Comparison of ENCODE assay signal across 19 cellular contexts in genomic region chr1:15739745-15740144, GRCh38. TPM values are rescaled to one million over a fixed set of nuclear protein-coding genes. Genes with fewer than 3 reads are reported as not detected.
DNase-seq lines count a peak whose midpoint lies in the region; ATAC-seq and TF ChIP-seq lines count a peak whose summit lies in the region.
"Had no signal": no experiment of that assay in that cellular context is flagged by ENCODE, and none has a peak within 500 bp of the region (broad histone marks: within the 10 kb centered on the region; RNA-seq: fewer than 3 reads in every experiment).

No MANE protein-coding gene starts in this region.

- H3K27me3 Mint-ChIP-seq in GM23338 (ENCODE audit: insufficient read depth, low read depth, poor library complexity): peaks cover 7% of the 10 kb centered on the region
- H3K27me3 Mint-ChIP-seq in MCF 10A (ENCODE audit: insufficient read depth, unreplicated experiment): no peaks in the 10 kb centered on the region
- H3K27me3 Mint-ChIP-seq: CD4-positive, alpha-beta memory T cell had no signal

- H3K4me1 Mint-ChIP-seq in GM23338: peaks cover 13% of the 10 kb centered on the region
- H3K4me1 Mint-ChIP-seq in MCF 10A (ENCODE audit: insufficient read depth, unreplicated experiment): peaks cover 7% of the 10 kb centered on the region

- no TSS peak for BruUV-seq in MCF 10A (replicated peaks; lab: Mats Ljungman, UMichigan)

- no peaks in the 10 kb centered on the region for H3K4me1 ChIP-seq in BE2C
- 0 out of 2 replicates have a peak, but pooled peaks cover 9% of the 10 kb centered on the region for H3K4me1 ChIP-seq in GM23338 (ENCODE audit: insufficient read depth)
- H3K4me1 ChIP-seq in foreskin keratinocyte: no peaks in the 10 kb centered on the region
- peaks cover 8% of the 10 kb centered on the region for H3K4me1 ChIP-seq in smooth muscle cell (ENCODE audit: low read depth)

- no peak for DNase-seq in BE2C
- DNase-seq in GM23338 (ENCODE audit: low spot score): peak; percentile 50
- DNase-seq in WERI-Rb-1: peak; percentile 49
- no peak for DNase-seq in foreskin keratinocyte
- no peak for DNase-seq in MCF 10A (ENCODE audit: unreplicated experiment)
- DNase-seq in kidney glomerular epithelial cell (lab: John Stamatoyannopoulos, UW): no peak
- DNase-seq in smooth muscle cell (lab: John Stamatoyannopoulos, UW; ENCODE audit: unreplicated experiment): no peak
- no peak for DNase-seq in NCI-H187 treated with DMSO at 0.1 percent for 48 hours (lab: John Stamatoyannopoulos, UW)
- DNase-seq: activated CD4-positive, alpha-beta T cell treated with anti-CD3 and anti-CD28 coated beads, Interleukin-2, amount 50 U/mL, for 1 hour; anterior cingulate cortex; CD4-positive, alpha-beta memory T cell; foreskin fibroblast; NCI-H1105 treated with DMSO at 0.1 percent for 48 hours; NCI-H446 treated with DMSO at 0.1 percent for 48 hours; stimulated activated CD4-positive, alpha-beta T cell treated with anti-CD3 and anti-CD28 coated beads, Interleukin-4, amount 100 ng/mL, for 1 hour; trophoblast cell had no signal

- no peaks in the 10 kb centered on the region for H3K36me3 ChIP-seq in BE2C
- no peaks in the 10 kb centered on the region for H3K36me3 ChIP-seq in GM23338 (ENCODE audit: insufficient read depth)
- peaks cover 4% of the 10 kb centered on the region; the same call in 1 of the 2 replicates for H3K36me3 ChIP-seq in WERI-Rb-1
- H3K36me3 ChIP-seq in smooth muscle cell (ENCODE audit: low read depth): no peaks in the 10 kb centered on the region

- POLR2A ChIA-PET in MCF 10A (lab: Yijun Ruan, JAX): no interaction called here

- H3F3A ChIP-seq in GM23338 (replicated peaks; ENCODE audit: low read depth) (0 out of 2 replicates have a peak, but pooled peaks cover 5% of the 10 kb centered on the region), smooth muscle cell (ENCODE audit: low read depth) (no peaks in the 10 kb centered on the region)

- ATAC-seq in GM23338 (peak; percentile 8; the same call in 2 of the 3 replicates), foreskin keratinocyte (no peak)
- ATAC-seq: sciatic nerve had no signal

- H3K9me3 Mint-ChIP-seq in GM23338: no peaks in the 10 kb centered on the region
- no peaks in the 10 kb centered on the region for H3K9me3 Mint-ChIP-seq in MCF 10A (ENCODE audit: unreplicated experiment)
- H3K9me3 Mint-ChIP-seq: CD4-positive, alpha-beta memory T cell; T-helper 1 cell treated with Interleukin-12 subunit alpha and Interleukin-12 subunit beta and Interleukin-4 antibody, amounts not matched to agents 30 μg/mL and 1 μg/mL, for 36 hours had no signal

- H3K9me3 ChIP-seq in BE2C (no peaks in the 10 kb centered on the region), WERI-Rb-1 (ENCODE audit: severe bottlenecking) (no peaks in the 10 kb centered on the region), smooth muscle cell (replicated peaks; ENCODE audit: low read depth) (no peaks in the 10 kb centered on the region)

- H2AFZ ChIP-seq in GM23338 (no peak overlapping the region), smooth muscle cell (ENCODE audit: low read depth) (no peak overlapping the region)

- H4K20me1 ChIP-seq in GM23338 (replicated peaks; ENCODE audit: insufficient read depth) (no peaks in the 10 kb centered on the region), smooth muscle cell (ENCODE audit: low read depth) (no peaks in the 10 kb centered on the region)

- no peaks in the 10 kb centered on the region for H3K9me2 ChIP-seq in GM23338 (ENCODE audit: insufficient read depth)

- intact Hi-C loops in MCF 10A (cut with micrococcal nuclease): no loop called here

- H3K4me3 Mint-ChIP-seq in GM23338 (no peak overlapping the region; the same call in 2 of the 3 replicates), MCF 10A (ENCODE audit: unreplicated experiment) (no peak overlapping the region)
- H3K4me3 Mint-ChIP-seq: CD4-positive, alpha-beta memory T cell; T-helper 1 cell treated with Interleukin-12 subunit alpha and Interleukin-12 subunit beta and Interleukin-4 antibody, amounts not matched to agents 30 μg/mL and 1 μg/mL, for 36 hours had no signal

- H3K9ac ChIP-seq in smooth muscle cell (ENCODE audit: low read depth): no peak overlapping the region

- H3K79me2 ChIP-seq in GM23338 (replicated peaks; ENCODE audit: insufficient read depth) (no peaks in the 10 kb centered on the region), smooth muscle cell (ENCODE audit: low read depth) (no peaks in the 10 kb centered on the region)

- H3K4me3 ChIP-seq in BE2C (ENCODE audit: low read depth, low read length) (no peak overlapping the region), GM23338 (no peak overlapping the region), WERI-Rb-1 (ENCODE audit: low read depth, low read length) (no peak overlapping the region), smooth muscle cell (no peak overlapping the region)

- no peak overlapping the region for H3K27ac Mint-ChIP-seq in GM23338
- H3K27ac Mint-ChIP-seq in MCF 10A (ENCODE audit: low read depth, unreplicated experiment): no peak overlapping the region
- H3K27ac Mint-ChIP-seq: T-helper 1 cell treated with Interleukin-12 subunit alpha and Interleukin-12 subunit beta and Interleukin-4 antibody, amounts not matched to agents 30 μg/mL and 1 μg/mL, for 36 hours had no signal

- no peak overlapping the region for H3K4me2 ChIP-seq in GM23338
- H3K4me2 ChIP-seq in smooth muscle cell: no peak overlapping the region

- TF ChIP-seq CTCF in BE2C (IDR thresholded peaks at IDR 0.05; ENCODE audit: low read depth, low read length): peak; percentile 18; the same call in 1 of the 2 replicates
- TF ChIP-seq CTCF in GM23338 (conservative IDR thresholded peaks at IDR 0.05; ENCODE audit: low read depth in 2 of 2): peak; percentile 53 to 65
- peak; percentile 67 for TF ChIP-seq CTCF in WERI-Rb-1 (IDR thresholded peaks at IDR 0.05; ENCODE audit: low read depth, low read length)
- TF ChIP-seq CTCF in foreskin keratinocyte (conservative IDR thresholded peaks at IDR 0.05): peak; percentile 24
- TF ChIP-seq CTCF in MCF 10A (IDR thresholded peaks at IDR 0.05; ENCODE audit: unreplicated experiment): no peak
- no peak for TF ChIP-seq CTCF in smooth muscle cell (IDR thresholded peaks at IDR 0.05; ENCODE audit: borderline replicate concordance, insufficient read depth, poor library complexity, severe bottlenecking)

- CTCF ChIA-PET in MCF 10A (lab: Yijun Ruan, JAX): interaction anchor here (0.6 to 1.8 kb wide), 5 partner anchors 16 to 213 kb away, joined by 3 to 6 read pairs (median 4); no protein-coding TSS in a partner anchor

- WGBS in smooth muscle cell (ENCODE audit: low lambda C conversion rate): 95% methylated on average over 7 of the region's 7 CpGs

- H3K36me3 Mint-ChIP-seq in GM23338 (ENCODE audit: low read depth) (no peaks in the 10 kb centered on the region), MCF 10A (ENCODE audit: insufficient read depth, unreplicated experiment) (peaks cover 2% of the 10 kb centered on the region)
- H3K36me3 Mint-ChIP-seq: CD4-positive, alpha-beta memory T cell had no signal

- H3K27ac ChIP-seq in GM23338 (ENCODE audit: low read depth) (no peak overlapping the region), WERI-Rb-1 (peak overlapping the region; percentile 22; the same call in 1 of the 2 replicates), foreskin keratinocyte (no peak overlapping the region), smooth muscle cell (ENCODE audit: low read depth) (no peak overlapping the region)

- no peaks in the 10 kb centered on the region for H3K27me3 ChIP-seq in BE2C
- H3K27me3 ChIP-seq in GM23338 (ENCODE audit: insufficient read depth): no peaks in the 10 kb centered on the region
- no peaks in the 10 kb centered on the region for H3K27me3 ChIP-seq in WERI-Rb-1 (ENCODE audit: insufficient read depth, low read depth, severe bottlenecking)
- H3K27me3 ChIP-seq in foreskin keratinocyte: no peaks in the 10 kb centered on the region
- H3K27me3 ChIP-seq in smooth muscle cell (ENCODE audit: low read depth): no peaks in the 10 kb centered on the region

TF ChIP-seq in GM23338, 12 proteins besides CTCF, POLR2A, EP300 and RAD21:
- TF ChIP-seq POLR2AphosphoS5 (IDR thresholded peaks at IDR 0.05; ENCODE audit: low read depth) (no peak), EZH2 (IDR thresholded peaks at IDR 0.05; ENCODE audit: low read depth, unreplicated experiment) (no peak)

RNA-seq across cellular contexts. Expression of gene TMEM82, which starts 2.6 kb away (rescaled TPM):
- polyA plus RNA-seq in BE2C (2012; ENCODE audit: insufficient read depth, insufficient read length, low read depth): not detected
- not detected in 2 replicates for total RNA-seq in GM23338 (2014; rRNA removed; shearing (Covaris generic))
- polyA plus RNA-seq in GM23338 (2016; fragmentation: Nextera tagmentation; extraction: Ambion mirVana): 0.42 TPM in 1 of 2 replicates, not detected in the other
- total RNA-seq in foreskin keratinocyte: not detected in 2 replicates
- polyA plus RNA-seq in foreskin keratinocyte: not detected in 2 replicates
- total RNA-seq in MCF 10A (2022): not detected in 2 replicates
- total RNA-seq in smooth muscle cell: not detected in 2 replicates
- not detected in 2 replicates for polyA plus RNA-seq in smooth muscle cell
- total RNA-seq: CD4-positive, alpha-beta memory T cell; sciatic nerve had no signal
- polyA plus RNA-seq: CD4-positive, alpha-beta memory T cell; neural cell had no signal

RNA-seq across cellular contexts. Expression of gene SLC25A34, which starts 3.7 kb away (rescaled TPM):
- 1.4 TPM for polyA plus RNA-seq in BE2C (2012; ENCODE audit: insufficient read depth, insufficient read length, low read depth)
- 0.27 and 3.5 TPM in 2 replicates for total RNA-seq in GM23338 (2014; rRNA removed; shearing (Covaris generic))
- 0.11 and 0.16 TPM in 2 replicates for polyA plus RNA-seq in GM23338 (2016; fragmentation: Nextera tagmentation; extraction: Ambion mirVana)
- total RNA-seq in foreskin keratinocyte: 0.35 and 0.44 TPM in 2 replicates
- 0.25 TPM in 2 replicates for polyA plus RNA-seq in foreskin keratinocyte
- total RNA-seq in MCF 10A (2022): 0.79 and 1.3 TPM in 2 replicates
- 0.22 and 0.76 TPM in 2 replicates for total RNA-seq in smooth muscle cell
- polyA plus RNA-seq in smooth muscle cell: 1.6 and 2.1 TPM in 2 replicates

RNA-seq across cellular contexts. Expression of gene FBLIM1, which starts 18.9 kb away (rescaled TPM):
- polyA plus RNA-seq in BE2C (2012; ENCODE audit: insufficient read depth, insufficient read length, low read depth): 31.4 TPM
- total RNA-seq in GM23338 (2014; rRNA removed; shearing (Covaris generic)): 69.1 and 81.7 TPM in 2 replicates
- polyA plus RNA-seq in GM23338 (2016; fragmentation: Nextera tagmentation; extraction: Ambion mirVana): 40.2 and 41.7 TPM in 2 replicates
- total RNA-seq in foreskin keratinocyte: 127 and 168 TPM in 2 replicates
- 99.3 and 122 TPM in 2 replicates for polyA plus RNA-seq in foreskin keratinocyte
- 78.2 and 101 TPM in 2 replicates for total RNA-seq in MCF 10A (2022)
- total RNA-seq in smooth muscle cell: 31.1 and 36.7 TPM in 2 replicates
- polyA plus RNA-seq in smooth muscle cell: 50.8 and 72.9 TPM in 2 replicates
- total RNA-seq: CD4-positive, alpha-beta memory T cell had no signal
- polyA plus RNA-seq: CD4-positive, alpha-beta memory T cell had no signal

RNA-seq across cellular contexts. Expression of gene PLEKHM2, which starts 55.6 kb away (rescaled TPM):
- 58.2 TPM for polyA plus RNA-seq in BE2C (2012; ENCODE audit: insufficient read depth, insufficient read length, low read depth)
- 36.6 and 40.0 TPM in 2 replicates for total RNA-seq in GM23338 (2014; rRNA removed; shearing (Covaris generic))
- polyA plus RNA-seq in GM23338 (2016; fragmentation: Nextera tagmentation; extraction: Ambion mirVana): 11.2 and 12.8 TPM in 2 replicates
- total RNA-seq in foreskin keratinocyte: 47.2 and 51.6 TPM in 2 replicates
- polyA plus RNA-seq in foreskin keratinocyte: 37.6 and 42.5 TPM in 2 replicates
- 51.5 and 65.8 TPM in 2 replicates for total RNA-seq in MCF 10A (2022)
- 29.5 and 39.6 TPM in 2 replicates for total RNA-seq in smooth muscle cell
- 26.5 and 32.0 TPM in 2 replicates for polyA plus RNA-seq in smooth muscle cell

Comparison
In these comparisons a context has a peak if more than half of its experiments do, and no peak if none do; other contexts are left out.
1. DNase-seq: peak in GM23338 (single experiment) and WERI-Rb-1 (single experiment); none in BE2C (single experiment), foreskin keratinocyte (0 of 2), MCF 10A (single experiment), kidney glomerular epithelial cell (single experiment), smooth muscle cell (single experiment) and NCI-H187 treated with DMSO at 0.1 percent for 48 hours (single experiment).
2. CTCF ChIP-seq: peak in BE2C (single experiment), GM23338 (2 of 2), WERI-Rb-1 (single experiment) and foreskin keratinocyte (single experiment); none in MCF 10A (single experiment) and smooth muscle cell (single experiment).